8 cellular contexts compared by ENCODE assay signal in the genomic region with DNA sequence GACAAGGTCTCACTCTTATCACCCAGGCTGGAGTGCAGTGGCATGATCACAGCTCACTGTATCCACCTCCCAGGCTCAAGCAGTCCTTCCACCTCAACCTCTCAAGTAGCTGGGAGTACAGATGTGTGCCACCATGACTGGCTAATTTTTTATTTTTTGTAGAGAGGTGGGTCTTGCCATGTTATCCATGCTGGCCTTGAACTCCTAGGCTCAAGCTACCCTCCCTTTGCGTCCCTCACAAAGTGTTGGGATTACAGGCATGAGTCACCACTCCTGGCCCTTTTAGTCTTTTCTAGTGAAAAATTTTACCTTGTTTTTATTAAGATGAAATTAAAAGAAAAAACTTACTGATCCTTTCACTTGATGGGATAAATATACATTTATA.
"Had no signal": no experiment of that assay in that cellular context is flagged by ENCODE, and none has a peak within 500 bp of the region (broad histone marks: within the 10 kb centered on the region; RNA-seq: fewer than 3 reads in every experiment).

No MANE protein-coding gene starts in this region.

- H3K4me1 Mint-ChIP-seq: H9 had no signal

- H3K4me3 Mint-ChIP-seq: H9 had no signal

- FAIRE-seq: K562 had no signal

- H3K27ac ChIP-seq: GM23248, HL-60 had no signal

- ATAC-seq: K562 had no signal

- DNase-seq: GM23248, GOT3, H9, HCEC 1CT, IMR-90, KG1 had no signal

- H3K9me3 Mint-ChIP-seq: H9 had no signal

- H3K9ac ChIP-seq: GM23248 had no signal

- H3K27ac Mint-ChIP-seq: H9 had no signal

- H3K4me3 ChIP-seq: GM23248, K562 had no signal
